20 cellular contexts compared by ENCODE assay signal in the genomic region with DNA sequence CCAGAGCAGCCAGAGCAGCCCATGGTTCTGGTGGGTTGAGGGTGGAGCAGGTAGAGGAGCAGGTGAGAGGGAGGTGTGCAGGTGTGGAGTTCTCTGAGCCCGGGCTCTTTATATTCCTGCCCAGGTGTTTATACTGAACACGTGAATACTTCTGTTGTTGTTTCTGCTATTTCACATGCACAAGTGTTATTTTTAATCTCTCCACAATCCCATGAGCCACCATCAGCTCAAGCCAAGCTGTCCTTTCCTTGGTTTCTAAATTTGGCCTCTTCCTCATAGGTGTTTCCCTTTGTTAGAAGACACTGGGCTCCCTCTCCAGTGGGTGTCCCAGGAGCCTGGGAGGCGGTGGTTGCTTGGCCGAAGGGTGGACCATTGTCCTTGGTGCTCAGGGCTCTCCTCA. TPM values are rescaled to one million over a fixed set of nuclear protein-coding genes. Genes with fewer than 3 reads are reported as not detected.
DNase-seq lines count a peak whose midpoint lies in the region; ATAC-seq and TF ChIP-seq lines count a peak whose summit lies in the region.
"Had no signal": no experiment of that assay in that cellular context is flagged by ENCODE, and none has a peak within 500 bp of the region (broad histone marks: within the 10 kb centered on the region; RNA-seq: fewer than 3 reads in every experiment).

A gene with protein sequence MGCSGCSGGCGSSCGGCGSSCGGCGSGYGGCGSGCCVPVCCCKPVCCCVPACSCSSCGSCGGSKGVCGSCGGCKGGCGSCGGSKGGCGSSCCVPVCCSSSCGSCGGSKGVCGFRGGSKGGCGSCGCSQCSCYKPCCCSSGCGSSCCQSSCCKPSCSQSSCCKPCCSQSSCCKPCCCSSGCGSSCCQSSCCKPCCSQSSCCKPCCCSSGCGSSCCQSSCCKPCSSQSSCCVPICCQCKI (minus strand): TSS at position 101 of the 400 bp plus-strand sequence. CDS start 78 bp downstream, at position 23.

- H3K36me3 ChIP-seq in neuronal stem cell (replicated peaks in 1 of 2; ENCODE audit: control insufficient read depth in 2 of 2, insufficient read depth in 2 of 2, low read length in 2 of 2) (no peaks in the 10 kb centered on the region), transverse colon (no peaks in the 10 kb centered on the region)
- H3K36me3 ChIP-seq: Peyer's patch had no signal

- no CpG with 5 or more reads among the region's 4 CpGs for WGBS in neuronal stem cell (ENCODE audit: extremely low coverage in 2 of 2, insufficient read length in 2 of 2, insufficient replicate concordance in 1 of 2), 2 donors
- 62% methylated on average over 4 of the region's 4 CpGs; no CpG with 5 or more reads in 1 of the 2 donors for WGBS in transverse colon (ENCODE audit: low coverage in 1 of 2), 2 donors

- no peak within 1 kb of the TSS for H2BK120ac ChIP-seq in neuronal stem cell (ENCODE audit: low read depth, low read length)

- H3K9me3 ChIP-seq in neuronal stem cell (replicated peaks in 1 of 2; ENCODE audit: control insufficient read depth in 2 of 2, insufficient read depth in 1 of 2, low read depth in 1 of 2, low read length in 2 of 2) (no peaks in the 10 kb centered on the region), transverse colon (no peaks in the 10 kb centered on the region)
- H3K9me3 ChIP-seq: Peyer's patch had no signal

- H3K18ac ChIP-seq in neuronal stem cell (ENCODE audit: low read length), result peak within 1 kb of the TSS; percentile 35

- no peak within 1 kb of the TSS for H3K27ac Mint-ChIP-seq in stimulated activated naive CD8-positive, alpha-beta T cell treated with anti-CD3 and anti-CD28 coated beads, Interleukin-15, amount 100 ng/mL, for 72 hours
- H3K27ac Mint-ChIP-seq: T-helper 17 cell had no signal

- no peak within 1 kb of the TSS for H2BK12ac ChIP-seq in neuronal stem cell (ENCODE audit: low read length)

- H3K9me3 Mint-ChIP-seq in stimulated activated naive CD8-positive, alpha-beta T cell treated with anti-CD3 and anti-CD28 coated beads, Interleukin-15, amount 100 ng/mL, for 72 hours, result no peaks in the 10 kb centered on the region
- H3K9me3 Mint-ChIP-seq: IgD-negative memory B cell had no signal

- no peak for TF ChIP-seq POLR2A in transverse colon (IDR thresholded peaks at IDR 0.05)

- in situ Hi-C loops in transverse colon (cut with MboI; ENCODE audit: low pct_ligation_motif_present in 1 of 4, low pct_unique_long_range_greater_than_20kb in 1 of 4, low sequenced_read_pairs in 3 of 4), result no loop called here

- H3K4me1 ChIP-seq in neuronal stem cell (ENCODE audit: control insufficient read depth in 2 of 2, insufficient read depth in 1 of 2, low read depth in 1 of 2, low read length in 2 of 2) (peaks cover 0 to 8% of the 10 kb centered on the region in 2 donors), transverse colon (no peaks in the 10 kb centered on the region)
- H3K4me1 ChIP-seq: Peyer's patch had no signal

- H2AFZ ChIP-seq in neuronal stem cell (ENCODE audit: low read length), result peak within 1 kb of the TSS; percentile 45

- H2AK5ac ChIP-seq in neuronal stem cell (ENCODE audit: low read depth, low read length), result no peak within 1 kb of the TSS

- H3K23ac ChIP-seq in neuronal stem cell (ENCODE audit: low read depth, low read length, poor library complexity), result no peak within 1 kb of the TSS

- no peak within 1 kb of the TSS for H2BK5ac ChIP-seq in neuronal stem cell (ENCODE audit: low read length)

- H3K4me2 ChIP-seq in neuronal stem cell (ENCODE audit: insufficient read depth, low read length, poor library complexity, severe bottlenecking), result no peak within 1 kb of the TSS

- no peak within 1 kb of the TSS for H4K91ac ChIP-seq in neuronal stem cell (ENCODE audit: low read depth, low read length, poor library complexity)

- no peak within 1 kb of the TSS for H4K8ac ChIP-seq in neuronal stem cell (ENCODE audit: low read depth, low read length)

- TF ChIP-seq CTCF in transverse colon (IDR thresholded peaks at IDR 0.05), result no peak

- H3K4me3 Mint-ChIP-seq in stimulated activated naive CD8-positive, alpha-beta T cell treated with anti-CD3 and anti-CD28 coated beads, Interleukin-15, amount 100 ng/mL, for 72 hours, result no peak within 1 kb of the TSS
- H3K4me3 Mint-ChIP-seq: CD4-positive, CD25-positive, alpha-beta regulatory T cell; T-helper 17 cell had no signal

- no peak for ATAC-seq in stimulated activated naive CD8-positive, alpha-beta T cell treated with anti-CD3 and anti-CD28 coated beads, Interleukin-15, amount 100 ng/mL, for 72 hours
- ATAC-seq: T-helper 17 cell had no signal

- peaks cover 43% of the 10 kb centered on the region for H3K27me3 Mint-ChIP-seq in stimulated activated naive CD8-positive, alpha-beta T cell treated with anti-CD3 and anti-CD28 coated beads, Interleukin-15, amount 100 ng/mL, for 72 hours

- DNase-seq in NCI-H510A treated with DMSO at 0.1 percent for 48 hours (lab: John Stamatoyannopoulos, UW) (peak; percentile 7), NCI-H510A (lab: John Stamatoyannopoulos, UW) (no peak), DMS53 (lab: John Stamatoyannopoulos, UW) (peak; percentile 51), NCI-H748 (lab: John Stamatoyannopoulos, UW; ENCODE audit: unreplicated experiment) (peak; percentile 81), neuronal stem cell (ENCODE audit: low spot score) (no peak), transverse colon (no peak)
- no peak for DNase-seq in stimulated activated naive CD8-positive, alpha-beta T cell treated with anti-CD3 and anti-CD28 coated beads, Interleukin-15, amount 100 ng/mL, for 72 hours
- DNase-seq: CD4-positive, CD25-positive, alpha-beta regulatory T cell; DMS153; EL; GOT3; Karpas-422; NCI-H1436 treated with DMSO at 0.1 percent for 48 hours; NCI-H524 treated with DMSO at 0.1 percent for 48 hours; Peyer's patch; T-helper 17 cell had no signal

- H3K4ac ChIP-seq in neuronal stem cell (ENCODE audit: low read length), result no peak within 1 kb of the TSS

- H3K27ac ChIP-seq in neuronal stem cell (replicated peaks; ENCODE audit: low read length), result no peak within 1 kb of the TSS
- no peak within 1 kb of the TSS for H3K27ac ChIP-seq in transverse colon
- H3K27ac ChIP-seq: Peyer's patch had no signal

- no peak for TF ChIP-seq EP300 in transverse colon (IDR thresholded peaks at IDR 0.05; ENCODE audit: low read depth)

- H3K27me3 ChIP-seq in neuronal stem cell (ENCODE audit: control insufficient read depth in 3 of 3, insufficient read depth in 3 of 3, low read depth in 1 of 3, low read length in 3 of 3) (peaks cover 0 to 41% (median 0%) of the 10 kb centered on the region in 3 experiments), transverse colon (peaks cover 32% of the 10 kb centered on the region)
- H3K27me3 ChIP-seq: Peyer's patch had no signal

- H3K4me3 ChIP-seq in neuronal stem cell (ENCODE audit: low read length in 2 of 2) (no peak within 1 kb of the TSS), transverse colon (no peak within 1 kb of the TSS)
- H3K4me3 ChIP-seq: Peyer's patch had no signal

- intact Hi-C loops in transverse colon (cut with DNase I; ENCODE audit: low total_unique reads), result no loop called here

- no peak within 1 kb of the TSS for H3K9ac ChIP-seq in neuronal stem cell (ENCODE audit: low read depth, low read length, poor library complexity)

- peaks cover 13% of the 10 kb centered on the region for H3K4me1 Mint-ChIP-seq in stimulated activated naive CD8-positive, alpha-beta T cell treated with anti-CD3 and anti-CD28 coated beads, Interleukin-15, amount 100 ng/mL, for 72 hours

- no peak within 1 kb of the TSS for H2BK15ac ChIP-seq in neuronal stem cell (ENCODE audit: low read length)

- H3K14ac ChIP-seq in neuronal stem cell (ENCODE audit: low read length), result no peak within 1 kb of the TSS

- peaks cover 3% of the 10 kb centered on the region for H3K79me1 ChIP-seq in neuronal stem cell (ENCODE audit: low read depth, low read length)

RNA-seq across cellular contexts. Expression of the gene that starts here (rescaled TPM):
- polyA plus RNA-seq in neuronal stem cell (2013, experiment 1 of 2), result not detected
- not detected for polyA plus RNA-seq in neuronal stem cell (2013, experiment 2 of 2)
- not detected for total RNA-seq in transverse colon
- total RNA-seq: CD4-positive, CD25-positive, alpha-beta regulatory T cell; MCF 10A; Peyer's patch; SK-MEL-5; T-helper 17 cell had no signal
- polyA plus RNA-seq: AG04450; CD4-positive, CD25-positive, alpha-beta regulatory T cell; IgD-negative memory B cell had no signal

Comparison
In these comparisons a context has a peak if more than half of its experiments do, and no peak if none do; other contexts are left out.
1. DNase-seq: peak in NCI-H510A treated with DMSO at 0.1 percent for 48 hours (single experiment), DMS53 (single experiment) and NCI-H748 (single experiment); none in NCI-H510A (single experiment), neuronal stem cell (single experiment), transverse colon (single experiment) and stimulated activated naive CD8-positive, alpha-beta T cell treated with anti-CD3 and anti-CD28 coated beads, Interleukin-15, amount 100 ng/mL, for 72 hours (0 of 2).